In the genomic region with DNA sequence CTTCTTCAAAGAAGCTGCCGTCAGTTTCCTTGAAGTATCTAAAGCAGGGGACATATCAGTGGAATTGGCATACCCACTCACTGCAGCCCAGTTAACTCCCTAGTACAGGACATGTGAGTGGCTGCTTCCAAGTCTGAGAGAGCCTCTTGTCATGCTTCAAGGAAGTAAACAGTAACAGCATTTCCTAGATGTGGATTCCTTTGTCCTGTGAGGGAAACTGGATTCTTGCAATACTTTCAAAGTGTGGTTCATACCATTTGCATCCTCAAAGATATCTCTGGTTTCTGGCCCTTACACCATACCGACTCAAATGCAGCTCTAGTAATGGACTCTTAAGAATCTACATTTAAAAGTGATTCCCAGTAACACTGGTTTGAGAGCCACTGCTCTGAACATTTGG, we compare ENCODE assay signal across 19 cellular contexts.
A peak's percentile ranks its signal among the peaks of the same experiment; 100 is the strongest.
DNase-seq lines count a peak whose midpoint lies in the region; ATAC-seq and TF ChIP-seq lines count a peak whose summit lies in the region.
"Had no signal": no experiment of that assay in that cellular context is flagged by ENCODE, and none has a peak within 500 bp of the region (broad histone marks: within the 10 kb centered on the region; RNA-seq: fewer than 3 reads in every experiment).

No MANE protein-coding gene starts in this region.

- intact Hi-C loops in left lung (cut with DNase I), result no loop called here
- intact Hi-C loops in breast epithelium (cut with DNase I; ENCODE audit: low total_unique reads), result no loop called here

- peaks cover 7% of the 10 kb centered on the region; the same call in 1 of the 2 replicates for H3K4me1 Mint-ChIP-seq in HFFc6 (ENCODE audit: low read depth)
- no peaks in the 10 kb centered on the region for H3K4me1 Mint-ChIP-seq in T-helper 2 cell treated with Interferon-gamma antibody and Interleukin-4, amounts not matched to agents 5 μg/mL and 100 μg/mL, for 36 hours (ENCODE audit: low read depth)

- peak overlapping the region; percentile 19; the same call in 1 of the 2 replicates for H3K27ac Mint-ChIP-seq in HFFc6
- no peak overlapping the region for H3K27ac Mint-ChIP-seq in T-helper 2 cell treated with Interferon-gamma antibody and Interleukin-4, amounts not matched to agents 5 μg/mL and 100 μg/mL, for 36 hours
- H3K27ac Mint-ChIP-seq: GM23338 had no signal

- H2AFZ ChIP-seq in smooth muscle cell (ENCODE audit: low read depth), result no peak overlapping the region
- H2AFZ ChIP-seq: GM23338 had no signal

- no peak overlapping the region for H3K4me2 ChIP-seq in smooth muscle cell
- H3K4me2 ChIP-seq: GM23338 had no signal

- H4K20me1 ChIP-seq in smooth muscle cell (ENCODE audit: low read depth), result no peaks in the 10 kb centered on the region

- no peak overlapping the region for H3K4me3 Mint-ChIP-seq in HFFc6
- H3K4me3 Mint-ChIP-seq in T-helper 2 cell treated with Interferon-gamma antibody and Interleukin-4, amounts not matched to agents 5 μg/mL and 100 μg/mL, for 36 hours, result no peak overlapping the region
- H3K4me3 Mint-ChIP-seq: GM23338 had no signal

- peak; percentile 38 for ATAC-seq in left lung
- ATAC-seq in GM21825 (IDR thresholded peaks at IDR 0.05; ENCODE audit: unreplicated experiment), result no peak
- ATAC-seq: GM12878, GM23338, K562 had no signal

- H3K27me3 ChIP-seq in left lung (no peaks in the 10 kb centered on the region), smooth muscle cell (ENCODE audit: low read depth) (no peaks in the 10 kb centered on the region), breast epithelium (no peaks in the 10 kb centered on the region)
- H3K27me3 ChIP-seq: SJSA1 had no signal

- H3K9me3 Mint-ChIP-seq in HFFc6, result no peaks in the 10 kb centered on the region
- no peaks in the 10 kb centered on the region for H3K9me3 Mint-ChIP-seq in T-helper 2 cell treated with Interferon-gamma antibody and Interleukin-4, amounts not matched to agents 5 μg/mL and 100 μg/mL, for 36 hours
- H3K9me3 Mint-ChIP-seq: GM23338 had no signal

- H3K4me3 ChIP-seq in left lung (no peak overlapping the region), smooth muscle cell (no peak overlapping the region), breast epithelium (no peak overlapping the region)
- H3K4me3 ChIP-seq: GM12878, GM23338, K562, SJSA1 had no signal

- H3K9ac ChIP-seq in smooth muscle cell (ENCODE audit: low read depth), result no peak overlapping the region

- DNase-seq in HFFc6 (peak; percentile 37), dermis blood vessel endothelial cell (peak; percentile 12), left lung (no peak), smooth muscle cell (lab: John Stamatoyannopoulos, UW; ENCODE audit: unreplicated experiment) (no peak), breast epithelium (ENCODE audit: low spot score in 2 of 2) (no peak), occipital lobe (lab: John Stamatoyannopoulos, UW) (no peak)
- DNase-seq in T-helper 2 cell treated with Interferon-gamma antibody and Interleukin-4, amounts not matched to agents 5 μg/mL and 100 μg/mL, for 36 hours (ENCODE audit: low spot score), result no peak
- DNase-seq: COR-L47, DMS53, NCI-H146, NCI-H2107, NCI-H345, NCI-H69 had no signal

- H3K36me3 Mint-ChIP-seq in HFFc6 (ENCODE audit: low read depth), result peaks cover 26% of the 10 kb centered on the region
- H3K36me3 Mint-ChIP-seq in T-helper 2 cell treated with Interferon-gamma antibody and Interleukin-4, amounts not matched to agents 5 μg/mL and 100 μg/mL, for 36 hours (ENCODE audit: low read depth), result peaks cover 8% of the 10 kb centered on the region

- WGBS in smooth muscle cell (ENCODE audit: low lambda C conversion rate), result 91% methylated on average over 2 of the region's 2 CpGs

- TF ChIP-seq CTCF in HFFc6 (IDR thresholded peaks at IDR 0.05) (no peak), left lung (IDR thresholded peaks at IDR 0.05) (no peak), smooth muscle cell (IDR thresholded peaks at IDR 0.05; ENCODE audit: borderline replicate concordance, insufficient read depth, poor library complexity, severe bottlenecking) (no peak), breast epithelium (IDR thresholded peaks at IDR 0.05) (no peak)

- H3K9me3 ChIP-seq in left lung (peaks cover 0 to 3% of the 10 kb centered on the region in 2 donors), smooth muscle cell (replicated peaks; ENCODE audit: low read depth) (no peaks in the 10 kb centered on the region), breast epithelium (no peaks in the 10 kb centered on the region)
- H3K9me3 ChIP-seq: SJSA1 had no signal

- H3F3A ChIP-seq in smooth muscle cell (ENCODE audit: low read depth), result no peaks in the 10 kb centered on the region

- no peak for TF ChIP-seq POLR2A in breast epithelium (IDR thresholded peaks at IDR 0.05)

- H3K4me1 ChIP-seq in left lung (no peaks in the 10 kb centered on the region), smooth muscle cell (ENCODE audit: low read depth) (no peaks in the 10 kb centered on the region), breast epithelium (no peaks in the 10 kb centered on the region)
- H3K4me1 ChIP-seq: SJSA1 had no signal

- no peaks in the 10 kb centered on the region for H3K79me2 ChIP-seq in smooth muscle cell (ENCODE audit: low read depth)

- H3K36me3 ChIP-seq in left lung (peaks cover 0 to 14% of the 10 kb centered on the region in 2 donors), smooth muscle cell (ENCODE audit: low read depth) (no peaks in the 10 kb centered on the region), breast epithelium (no peaks in the 10 kb centered on the region)

- peaks cover 1% of the 10 kb centered on the region; the same call in 1 of the 2 replicates for H3K27me3 Mint-ChIP-seq in HFFc6 (ENCODE audit: insufficient read depth)
- no peaks in the 10 kb centered on the region for H3K27me3 Mint-ChIP-seq in T-helper 2 cell treated with Interferon-gamma antibody and Interleukin-4, amounts not matched to agents 5 μg/mL and 100 μg/mL, for 36 hours (ENCODE audit: low read depth)

- H3K27ac ChIP-seq in left lung, result no peak overlapping the region
- peak overlapping the region; percentile 31 for H3K27ac ChIP-seq in smooth muscle cell (ENCODE audit: low read depth)
- no peak overlapping the region for H3K27ac ChIP-seq in breast epithelium
- H3K27ac ChIP-seq: C4-2B, SJSA1 had no signal

Comparison
In these comparisons a context has a peak if more than half of its experiments do, and no peak if none do; other contexts are left out.
1. DNase-seq: peak in HFFc6 (single experiment) and dermis blood vessel endothelial cell (single experiment); none in left lung (0 of 2), smooth muscle cell (single experiment), breast epithelium (0 of 2), occipital lobe (single experiment) and T-helper 2 cell treated with Interferon-gamma antibody and Interleukin-4, amounts not matched to agents 5 μg/mL and 100 μg/mL, for 36 hours (single experiment).